ENCODE assay signal across 34 cellular contexts in genomic region chr13:31052478-31052877, GRCh38.
"Had no signal": no experiment of that assay in that cellular context is flagged by ENCODE, and none has a peak within 500 bp of the region (broad histone marks: within the 10 kb centered on the region; RNA-seq: fewer than 3 reads in every experiment).

No MANE protein-coding gene starts in this region.

- H3K4me1 Mint-ChIP-seq: activated B cell treated with CpG ODN at 0.5 μM for 24 hours; activated naive CD8-positive, alpha-beta T cell treated with anti-CD3 and anti-CD28 coated beads for 36 hours had no signal

- H3K27ac ChIP-seq: adrenal gland, body of pancreas, brain microvascular endothelial cell, breast epithelium, VCaP had no signal

- H3K27me3 ChIP-seq: adrenal gland, body of pancreas, brain microvascular endothelial cell, breast epithelium had no signal

- H3K4me1 ChIP-seq: adrenal gland, body of pancreas, breast epithelium had no signal

- DNase-seq: activated B cell treated with CpG ODN at 0.5 μM for 24 hours; activated CD4-positive, alpha-beta memory T cell treated with anti-CD3 and anti-CD28 coated beads for 36 hours; activated CD4-positive, alpha-beta T cell treated with anti-CD3 and anti-CD28 coated beads for 4 hours; activated CD4-positive, alpha-beta T cell treated with anti-CD3 and anti-CD28 coated beads, Interleukin-2, amount 10 ng/mL, durations not matched to agents 24 days and 14 days; activated CD4-positive, alpha-beta T cell treated with anti-CD3 and anti-CD28 coated beads, Interleukin-2, amount 50 U/mL, for 1 hour; activated CD4-positive, alpha-beta T cell treated with anti-CD3 and anti-CD28 coated beads, Interleukin-2, amount 50 U/mL, for 4 hours; activated CD4-positive, CD25-positive, alpha-beta regulatory T cell treated with anti-CD3 and anti-CD28 coated beads, Interleukin-2, amount 50 U/mL, for 72 hours; activated CD8-positive, alpha-beta T cell treated with anti-CD3 and anti-CD28 coated beads for 36 hours; activated effector memory CD4-positive, alpha-beta T cell treated with anti-CD3 and anti-CD28 coated beads, Interleukin-2, amount 50 U/mL, for 16 hours; activated gamma-delta T cell treated with Interleukin-2 at 50 U/mL for 16 hours; activated naive CD4-positive, alpha-beta T cell; activated naive CD4-positive, alpha-beta T cell treated with anti-CD3 and anti-CD28 coated beads for 36 hours; activated naive CD4-positive, alpha-beta T cell treated with anti-CD3 and anti-CD28 coated beads, Interleukin-2, amount 50 U/mL, for 16 hours; activated naive CD8-positive, alpha-beta T cell treated with anti-CD3 and anti-CD28 coated beads for 36 hours; activated T-cell treated with anti-CD3 and anti-CD28 coated beads for 4 hours; activated T-cell treated with anti-CD3 and anti-CD28 coated beads, Interleukin-2, amount 50 U/mL, for 1 hour; activated T-cell treated with anti-CD3 and anti-CD28 coated beads, Interleukin-2, amount 50 U/mL, for 4 hours; activated T-cell treated with anti-CD3 and anti-CD28 coated beads, Interleukin-2, amount 50 U/mL, for 72 hours; amniotic stem cell; aorta; body of pancreas; central memory CD4-positive, alpha-beta T cell; T-helper 1 cell; T-helper 2 cell; T-helper 9 cell had no signal

- H3K27ac Mint-ChIP-seq: activated B cell treated with CpG ODN at 0.5 μM for 24 hours; activated CD4-positive, alpha-beta memory T cell treated with anti-CD3 and anti-CD28 coated beads for 36 hours; activated CD4-positive, alpha-beta T cell treated with anti-CD3 and anti-CD28 coated beads, Interleukin-2, amount 10 ng/mL, durations not matched to agents 24 days and 14 days; activated CD8-positive, alpha-beta T cell treated with anti-CD3 and anti-CD28 coated beads for 36 hours; activated naive CD4-positive, alpha-beta T cell treated with anti-CD3 and anti-CD28 coated beads for 36 hours; activated naive CD4-positive, alpha-beta T cell treated with anti-CD3 and anti-CD28 coated beads, Interleukin-2, amount 50 U/mL, for 72 hours; activated naive CD8-positive, alpha-beta T cell treated with anti-CD3 and anti-CD28 coated beads for 36 hours; activated T-cell treated with anti-CD3 and anti-CD28 coated beads, Interleukin-2, amount 50 U/mL, for 72 hours; activated T-helper 1 cell treated with anti-CD3 and anti-CD28 coated beads, Interleukin-12 subunit alpha, Interleukin-12 subunit beta, Interleukin-2, Interleukin-4 antibody, amounts not matched to agents 30 ng/mL and 10 ng/mL and 1 ng/mL, durations not matched to agents 14 hours and 24 hours and 36 hours; activated T-helper 17 cell treated with anti-CD3 and anti-CD28 coated beads, Interleukin-2, amount 50 U/mL, for 72 hours; T-helper 1 cell treated with Interleukin-12 subunit alpha and Interleukin-12 subunit beta and Interleukin-4 antibody, amounts not matched to agents 30 μg/mL and 1 μg/mL, for 36 hours; T-helper 2 cell treated with Interferon-gamma antibody and Interleukin-4, amounts not matched to agents 5 μg/mL and 100 μg/mL, for 36 hours had no signal

- H3K4me3 Mint-ChIP-seq: activated B cell treated with CpG ODN at 0.5 μM for 24 hours; activated CD4-positive, alpha-beta memory T cell treated with anti-CD3 and anti-CD28 coated beads for 36 hours; activated CD4-positive, alpha-beta T cell treated with anti-CD3 and anti-CD28 coated beads, Interleukin-2, amount 10 ng/mL, durations not matched to agents 24 days and 14 days; activated CD8-positive, alpha-beta T cell treated with anti-CD3 and anti-CD28 coated beads for 36 hours; activated naive CD4-positive, alpha-beta T cell treated with anti-CD3 and anti-CD28 coated beads for 36 hours; activated naive CD8-positive, alpha-beta T cell treated with anti-CD3 and anti-CD28 coated beads for 36 hours; activated T-cell treated with anti-CD3 and anti-CD28 coated beads, Interleukin-2, amount 50 U/mL, for 4 hours; activated T-cell treated with anti-CD3 and anti-CD28 coated beads, Interleukin-2, amount 50 U/mL, for 72 hours; activated T-helper 1 cell treated with anti-CD3 and anti-CD28 coated beads, Interleukin-12 subunit alpha, Interleukin-12 subunit beta, Interleukin-2, Interleukin-4 antibody, amounts not matched to agents 30 ng/mL and 10 ng/mL and 1 ng/mL, durations not matched to agents 14 hours and 24 hours and 36 hours; activated T-helper 17 cell treated with anti-CD3 and anti-CD28 coated beads, Interleukin-2, amount 50 U/mL, for 72 hours; T-helper 1 cell treated with Interleukin-12 subunit alpha and Interleukin-12 subunit beta and Interleukin-4 antibody, amounts not matched to agents 30 μg/mL and 1 μg/mL, for 36 hours; T-helper 2 cell treated with Interferon-gamma antibody and Interleukin-4, amounts not matched to agents 5 μg/mL and 100 μg/mL, for 36 hours had no signal

- H3K4me3 ChIP-seq: adrenal gland, body of pancreas, breast epithelium had no signal

- H3K9me3 Mint-ChIP-seq: activated B cell treated with CpG ODN at 0.5 μM for 24 hours; activated CD4-positive, alpha-beta memory T cell treated with anti-CD3 and anti-CD28 coated beads for 36 hours; activated CD4-positive, alpha-beta T cell treated with anti-CD3 and anti-CD28 coated beads, Interleukin-2, amount 10 ng/mL, durations not matched to agents 24 days and 14 days; activated CD8-positive, alpha-beta T cell treated with anti-CD3 and anti-CD28 coated beads for 36 hours; activated naive CD4-positive, alpha-beta T cell treated with anti-CD3 and anti-CD28 coated beads for 36 hours; activated naive CD4-positive, alpha-beta T cell treated with anti-CD3 and anti-CD28 coated beads, Interleukin-2, amount 50 U/mL, for 72 hours; activated naive CD8-positive, alpha-beta T cell treated with anti-CD3 and anti-CD28 coated beads for 36 hours; activated T-cell treated with anti-CD3 and anti-CD28 coated beads, Interleukin-2, amount 50 U/mL, for 4 hours; activated T-cell treated with anti-CD3 and anti-CD28 coated beads, Interleukin-2, amount 50 U/mL, for 72 hours; activated T-helper 1 cell treated with anti-CD3 and anti-CD28 coated beads, Interleukin-12 subunit alpha, Interleukin-12 subunit beta, Interleukin-2, Interleukin-4 antibody, amounts not matched to agents 30 ng/mL and 10 ng/mL and 1 ng/mL, durations not matched to agents 14 hours and 24 hours and 36 hours; activated T-helper 17 cell treated with anti-CD3 and anti-CD28 coated beads, Interleukin-2, amount 50 U/mL, for 72 hours; T-helper 1 cell treated with Interleukin-12 subunit alpha and Interleukin-12 subunit beta and Interleukin-4 antibody, amounts not matched to agents 30 μg/mL and 1 μg/mL, for 36 hours; T-helper 2 cell treated with Interferon-gamma antibody and Interleukin-4, amounts not matched to agents 5 μg/mL and 100 μg/mL, for 36 hours had no signal

- H3K36me3 Mint-ChIP-seq: activated CD4-positive, alpha-beta memory T cell treated with anti-CD3 and anti-CD28 coated beads for 36 hours; activated naive CD4-positive, alpha-beta T cell treated with anti-CD3 and anti-CD28 coated beads, Interleukin-2, amount 50 U/mL, for 72 hours; activated naive CD8-positive, alpha-beta T cell treated with anti-CD3 and anti-CD28 coated beads for 36 hours had no signal

- H3K36me3 ChIP-seq: adrenal gland, brain microvascular endothelial cell, breast epithelium had no signal

- ATAC-seq: activated CD8-positive, alpha-beta T cell treated with anti-CD3 and anti-CD28 coated beads for 36 hours; activated naive CD4-positive, alpha-beta T cell treated with anti-CD3 and anti-CD28 coated beads, Interleukin-2, amount 50 U/mL, for 72 hours; activated T-cell treated with anti-CD3 and anti-CD28 coated beads, Interleukin-2, amount 50 U/mL, for 4 hours; activated T-cell treated with anti-CD3 and anti-CD28 coated beads, Interleukin-2, amount 50 U/mL, for 72 hours; activated T-helper 17 cell treated with anti-CD3 and anti-CD28 coated beads, Interleukin-2, amount 50 U/mL, for 72 hours; body of pancreas had no signal

- H3K9me3 ChIP-seq: adrenal gland, body of pancreas, breast epithelium had no signal
